Comparison of ENCODE assay signal across 1 cellular context in genomic region chr22:19128946-19129727, GRCh38.
TF ChIP-seq lines count a peak whose summit lies in the region.

No MANE protein-coding gene starts in this region.

TF ChIP-seq in H1, 55 proteins besides CTCF, POLR2A, EP300 and RAD21:
- no peak for TF ChIP-seq KDM5A (IDR thresholded peaks at IDR 0.05; ENCODE audit: low read length)
- no peak for TF ChIP-seq SUZ12 (IDR thresholded peaks at IDR 0.05; ENCODE audit: low read length)
- TF ChIP-seq, protein P1, sequence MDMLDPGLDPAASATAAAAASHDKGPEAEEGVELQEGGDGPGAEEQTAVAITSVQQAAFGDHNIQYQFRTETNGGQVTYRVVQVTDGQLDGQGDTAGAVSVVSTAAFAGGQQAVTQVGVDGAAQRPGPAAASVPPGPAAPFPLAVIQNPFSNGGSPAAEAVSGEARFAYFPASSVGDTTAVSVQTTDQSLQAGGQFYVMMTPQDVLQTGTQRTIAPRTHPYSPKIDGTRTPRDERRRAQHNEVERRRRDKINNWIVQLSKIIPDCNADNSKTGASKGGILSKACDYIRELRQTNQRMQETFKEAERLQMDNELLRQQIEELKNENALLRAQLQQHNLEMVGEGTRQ (IDR thresholded peaks at IDR 0.05; ENCODE audit: low read length): no peak
- TF ChIP-seq NANOG (IDR thresholded peaks at IDR 0.05; ENCODE audit: insufficient read depth, low read depth, low read length, poor library complexity, severe bottlenecking): no peak
- TF ChIP-seq BRCA1 (IDR thresholded peaks at IDR 0.05; ENCODE audit: low read depth, low read length): no peak
- no peak for TF ChIP-seq SIX5 (IDR thresholded peaks at IDR 0.05; ENCODE audit: low read depth, low read length)
- no peak for TF ChIP-seq TAF1 (IDR thresholded peaks at IDR 0.05; ENCODE audit: low read depth, low read length)
- TF ChIP-seq HDAC2 (IDR thresholded peaks at IDR 0.05; ENCODE audit: borderline replicate concordance in 1 of 2, low read depth in 2 of 2, low read length in 2 of 2): no peak
- no peak for TF ChIP-seq SAP30 (IDR thresholded peaks at IDR 0.05; ENCODE audit: insufficient read depth, insufficient replicate concordance, low read length)
- TF ChIP-seq TBP (IDR thresholded peaks at IDR 0.05; ENCODE audit: low read depth, low read length): no peak
- no peak for TF ChIP-seq POU5F1 (IDR thresholded peaks at IDR 0.05; ENCODE audit: low read depth, low read length)
- TF ChIP-seq GTF2F1 (IDR thresholded peaks at IDR 0.05; ENCODE audit: borderline replicate concordance, low read depth, low read length): no peak
- no peak for TF ChIP-seq SIN3A (conservative IDR thresholded peaks at IDR 0.05 in 1 of 2, IDR thresholded peaks at IDR 0.05 in 1 of 2; ENCODE audit: low read depth in 1 of 2, low read length in 2 of 2)
- TF ChIP-seq GABPA (IDR thresholded peaks at IDR 0.05; ENCODE audit: borderline replicate concordance, insufficient read depth, low read length): no peak
- no peak for TF ChIP-seq RBBP5 (IDR thresholded peaks at IDR 0.05; ENCODE audit: borderline replicate concordance, low read depth, low read length)
- no peak for TF ChIP-seq EGR1 (IDR thresholded peaks at IDR 0.05; ENCODE audit: borderline replicate concordance, low read depth, low read length)
- no peak for TF ChIP-seq KDM4A (IDR thresholded peaks at IDR 0.05; ENCODE audit: low read depth, low read length, severe bottlenecking)
- TF ChIP-seq JUND (IDR thresholded peaks at IDR 0.05; ENCODE audit: low read length): no peak
- TF ChIP-seq YY1 (IDR thresholded peaks at IDR 0.05; ENCODE audit: low read depth, low read length): no peak
- TF ChIP-seq RFX5 (IDR thresholded peaks at IDR 0.05; ENCODE audit: borderline replicate concordance, low read depth, low read length): no peak
TF ChIP-seq in H1: peak in this region for 0.
